18 cellular contexts compared by ENCODE assay signal in the genomic region with DNA sequence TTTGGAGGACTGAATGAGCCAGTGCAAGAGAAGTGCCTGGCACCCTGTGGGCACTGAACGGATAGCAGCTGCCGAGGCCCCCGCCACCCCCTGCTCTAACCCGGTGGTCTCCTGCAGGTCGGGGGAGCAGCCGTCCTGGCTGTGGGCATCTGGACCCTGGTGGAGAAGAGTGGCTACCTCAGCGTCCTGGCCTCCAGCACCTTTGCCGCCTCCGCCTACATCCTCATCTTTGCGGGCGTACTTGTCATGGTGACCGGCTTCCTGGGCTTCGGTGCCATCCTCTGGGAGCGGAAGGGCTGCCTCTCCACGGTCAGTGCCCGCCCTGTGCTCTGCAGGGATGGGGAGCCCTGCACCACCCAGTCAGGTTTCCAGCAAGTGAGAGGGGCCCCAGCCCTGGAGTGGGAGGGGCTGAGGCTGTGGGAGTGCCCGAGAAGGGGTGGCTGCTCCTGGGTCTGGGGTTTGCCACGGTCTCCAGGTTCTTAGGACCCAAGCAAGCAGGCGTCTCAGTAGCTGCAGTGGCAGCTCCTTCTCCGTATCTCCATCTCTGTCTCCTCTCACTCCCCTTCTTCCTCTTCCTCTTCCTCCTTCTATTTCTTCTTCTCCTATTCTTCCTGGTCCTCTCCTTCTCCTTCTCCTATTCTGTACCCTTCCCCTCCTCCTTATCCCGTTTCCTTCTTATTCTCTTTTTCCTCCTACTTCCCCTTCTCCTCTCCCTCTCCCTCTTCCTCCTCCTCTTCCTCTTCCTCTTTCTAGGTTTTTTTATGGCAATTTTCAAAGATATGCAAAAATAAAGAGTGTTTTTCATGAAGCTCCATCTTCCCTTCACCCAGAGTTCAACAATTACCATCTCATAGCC. TPM values are rescaled to one million over a fixed set of nuclear protein-coding genes. Genes with fewer than 3 reads are reported as not detected.
DNase-seq lines count a peak whose midpoint lies in the region; ATAC-seq and TF ChIP-seq lines count a peak whose summit lies in the region.
"Had no signal": no experiment of that assay in that cellular context is flagged by ENCODE, and none has a peak within 500 bp of the region (broad histone marks: within the 10 kb centered on the region; RNA-seq: fewer than 3 reads in every experiment).

No MANE protein-coding gene starts in this region.

- no peaks in the 10 kb centered on the region for H3K9me3 Mint-ChIP-seq in WTC11
- H3K9me3 Mint-ChIP-seq: CD4-positive, alpha-beta T cell; HFFc6; IgD-negative memory B cell had no signal

- TF ChIP-seq CTCF in WTC11 (IDR thresholded peaks at IDR 0.05) (no peak), spleen (IDR thresholded peaks at IDR 0.05 in 8 of 11, conservative IDR thresholded peaks at IDR 0.05 in 3 of 11) (no peak)

- H3K4me1 ChIP-seq in spleen = no peaks in the 10 kb centered on the region
- H3K4me1 ChIP-seq: A549, Caco-2, HAP-1 had no signal

- H3K36me3 ChIP-seq in spleen = no peaks in the 10 kb centered on the region
- H3K36me3 ChIP-seq: HAP-1 had no signal

- DNase-seq in NOMO-1 treated with DMSO at 0.1 percent for 48 hours (lab: John Stamatoyannopoulos, UW; ENCODE audit: unreplicated experiment) (peak; percentile 2), NOMO-1 treated with dmso at 0.1 percent for 144 hours (lab: John Stamatoyannopoulos, UW; ENCODE audit: unreplicated experiment) (no peak), WTC11 (ENCODE audit: low spot score) (no peak), spleen (peak; percentile 72), NCI-H82 treated with DMSO at 0.1 percent for 48 hours (lab: John Stamatoyannopoulos, UW; ENCODE audit: unreplicated experiment) (no peak)
- no peak for DNase-seq in stimulated activated CD4-positive, alpha-beta T cell treated with anti-CD3 and anti-CD28 coated beads, Interleukin-4, amount 100 ng/mL, for 1 hour
- DNase-seq: AML-193; Caco-2; CD4-positive, alpha-beta T cell; HFFc6; KBM-7 had no signal

- H3K27ac ChIP-seq in spleen = no peak overlapping the region
- H3K27ac ChIP-seq: 22Rv1, A549, C4-2B had no signal

- H3K27ac Mint-ChIP-seq in WTC11 = no peak overlapping the region
- H3K27ac Mint-ChIP-seq: CD4-positive, alpha-beta T cell; HFFc6; IgD-negative memory B cell had no signal

- POLR2A ChIA-PET in WTC11 (lab: Charles Lee) = no interaction called here

- no peaks in the 10 kb centered on the region; the same call in 1 of the 2 replicates for H3K27me3 Mint-ChIP-seq in WTC11 (ENCODE audit: low read depth)

- no peaks in the 10 kb centered on the region for H3K9me3 ChIP-seq in spleen
- H3K9me3 ChIP-seq: A549, Caco-2, HAP-1 had no signal

- H3K4me1 Mint-ChIP-seq in WTC11 = peaks cover 6% of the 10 kb centered on the region; the same call in 1 of the 2 replicates

- peak; percentile 20 for ATAC-seq in WTC11
- ATAC-seq in HG03039 (IDR thresholded peaks at IDR 0.05; ENCODE audit: unreplicated experiment) = no peak
- ATAC-seq: A549, HepG2 had no signal

- no peaks in the 10 kb centered on the region for H3K36me3 Mint-ChIP-seq in WTC11

- no peak for TF ChIP-seq POLR2A in spleen (IDR thresholded peaks at IDR 0.05)

- 74 to 88% (median 82%) methylated on average over 14 to 21 of the region's 21 CpGs for WGBS in spleen, 5 donors

- no peak overlapping the region for H3K4me3 Mint-ChIP-seq in WTC11
- H3K4me3 Mint-ChIP-seq: CD4-positive, alpha-beta T cell; HFFc6; IgD-negative memory B cell had no signal

- CTCF ChIA-PET in WTC11 (lab: Charles Lee) = interaction anchor here (0.9 to 1.0 kb wide), 2 partner anchors 22 to 26 kb away, joined by 3 to 4 read pairs; no protein-coding TSS in a partner anchor

- intact Hi-C loops in spleen (cut with DNase I; ENCODE audit: low total_unique reads) = no loop called here

- peaks cover 0 to 8% (median 0%) of the 10 kb centered on the region in 7 donors for H3K27me3 ChIP-seq in spleen (replicated peaks in 1 of 7)

- no peak overlapping the region for H3K4me3 ChIP-seq in spleen
- H3K4me3 ChIP-seq: A549, HAP-1 had no signal

TF ChIP-seq in WTC11, 78 proteins besides CTCF, POLR2A, EP300 and RAD21:
- TF ChIP-seq, protein P1, sequence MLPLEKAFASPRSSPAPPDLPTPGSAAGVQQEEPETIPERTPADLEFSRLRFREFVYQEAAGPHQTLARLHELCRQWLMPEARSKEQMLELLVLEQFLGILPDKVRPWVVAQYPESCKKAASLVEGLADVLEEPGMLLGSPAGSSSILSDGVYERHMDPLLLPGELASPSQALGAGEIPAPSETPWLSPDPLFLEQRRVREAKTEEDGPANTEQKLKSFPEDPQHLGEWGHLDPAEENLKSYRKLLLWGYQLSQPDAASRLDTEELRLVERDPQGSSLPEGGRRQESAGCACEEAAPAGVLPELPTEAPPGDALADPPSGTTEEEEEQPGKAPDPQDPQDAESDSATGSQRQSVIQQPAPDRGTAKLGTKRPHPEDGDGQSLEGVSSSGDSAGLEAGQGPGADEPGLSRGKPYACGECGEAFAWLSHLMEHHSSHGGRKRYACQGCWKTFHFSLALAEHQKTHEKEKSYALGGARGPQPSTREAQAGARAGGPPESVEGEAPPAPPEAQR (CRISPR knock-in tag; IDR thresholded peaks at IDR 0.05) = no peak
- no peak for TF ChIP-seq ZNF232 (CRISPR knock-in tag; IDR thresholded peaks at IDR 0.05)
- TF ChIP-seq CBFB (CRISPR knock-in tag; IDR thresholded peaks at IDR 0.05; ENCODE audit: low read depth) = no peak
- no peak for TF ChIP-seq ZNF396 (CRISPR knock-in tag; IDR thresholded peaks at IDR 0.05; ENCODE audit: borderline replicate concordance)
- TF ChIP-seq, protein P2, sequence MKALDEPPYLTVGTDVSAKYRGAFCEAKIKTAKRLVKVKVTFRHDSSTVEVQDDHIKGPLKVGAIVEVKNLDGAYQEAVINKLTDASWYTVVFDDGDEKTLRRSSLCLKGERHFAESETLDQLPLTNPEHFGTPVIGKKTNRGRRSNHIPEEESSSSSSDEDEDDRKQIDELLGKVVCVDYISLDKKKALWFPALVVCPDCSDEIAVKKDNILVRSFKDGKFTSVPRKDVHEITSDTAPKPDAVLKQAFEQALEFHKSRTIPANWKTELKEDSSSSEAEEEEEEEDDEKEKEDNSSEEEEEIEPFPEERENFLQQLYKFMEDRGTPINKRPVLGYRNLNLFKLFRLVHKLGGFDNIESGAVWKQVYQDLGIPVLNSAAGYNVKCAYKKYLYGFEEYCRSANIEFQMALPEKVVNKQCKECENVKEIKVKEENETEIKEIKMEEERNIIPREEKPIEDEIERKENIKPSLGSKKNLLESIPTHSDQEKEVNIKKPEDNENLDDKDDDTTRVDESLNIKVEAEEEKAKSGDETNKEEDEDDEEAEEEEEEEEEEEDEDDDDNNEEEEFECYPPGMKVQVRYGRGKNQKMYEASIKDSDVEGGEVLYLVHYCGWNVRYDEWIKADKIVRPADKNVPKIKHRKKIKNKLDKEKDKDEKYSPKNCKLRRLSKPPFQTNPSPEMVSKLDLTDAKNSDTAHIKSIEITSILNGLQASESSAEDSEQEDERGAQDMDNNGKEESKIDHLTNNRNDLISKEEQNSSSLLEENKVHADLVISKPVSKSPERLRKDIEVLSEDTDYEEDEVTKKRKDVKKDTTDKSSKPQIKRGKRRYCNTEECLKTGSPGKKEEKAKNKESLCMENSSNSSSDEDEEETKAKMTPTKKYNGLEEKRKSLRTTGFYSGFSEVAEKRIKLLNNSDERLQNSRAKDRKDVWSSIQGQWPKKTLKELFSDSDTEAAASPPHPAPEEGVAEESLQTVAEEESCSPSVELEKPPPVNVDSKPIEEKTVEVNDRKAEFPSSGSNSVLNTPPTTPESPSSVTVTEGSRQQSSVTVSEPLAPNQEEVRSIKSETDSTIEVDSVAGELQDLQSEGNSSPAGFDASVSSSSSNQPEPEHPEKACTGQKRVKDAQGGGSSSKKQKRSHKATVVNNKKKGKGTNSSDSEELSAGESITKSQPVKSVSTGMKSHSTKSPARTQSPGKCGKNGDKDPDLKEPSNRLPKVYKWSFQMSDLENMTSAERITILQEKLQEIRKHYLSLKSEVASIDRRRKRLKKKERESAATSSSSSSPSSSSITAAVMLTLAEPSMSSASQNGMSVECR (CRISPR knock-in tag; IDR thresholded peaks at IDR 0.05; ENCODE audit: borderline replicate concordance) = no peak
- no peak for TF ChIP-seq FOXJ3 (CRISPR knock-in tag; IDR thresholded peaks at IDR 0.05; ENCODE audit: borderline replicate concordance)
- no peak for TF ChIP-seq MXD4 (CRISPR knock-in tag; IDR thresholded peaks at IDR 0.05; ENCODE audit: borderline replicate concordance)
- no peak for TF ChIP-seq GABPB1 (CRISPR knock-in tag; IDR thresholded peaks at IDR 0.05)
- TF ChIP-seq, protein P3, sequence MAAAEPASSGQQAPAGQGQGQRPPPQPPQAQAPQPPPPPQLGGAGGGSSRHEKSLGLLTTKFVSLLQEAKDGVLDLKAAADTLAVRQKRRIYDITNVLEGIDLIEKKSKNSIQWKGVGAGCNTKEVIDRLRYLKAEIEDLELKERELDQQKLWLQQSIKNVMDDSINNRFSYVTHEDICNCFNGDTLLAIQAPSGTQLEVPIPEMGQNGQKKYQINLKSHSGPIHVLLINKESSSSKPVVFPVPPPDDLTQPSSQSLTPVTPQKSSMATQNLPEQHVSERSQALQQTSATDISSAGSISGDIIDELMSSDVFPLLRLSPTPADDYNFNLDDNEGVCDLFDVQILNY (CRISPR knock-in tag; IDR thresholded peaks at IDR 0.05) = no peak
TF ChIP-seq in WTC11: peak in this region for 0.

RNA-seq across cellular contexts. Expression of a gene that starts 37.4 kb away (rescaled TPM):
- total RNA-seq in WTC11 (2021) (4.6 to 6.1 TPM (median 5.3 TPM) in 3 replicates), spleen (1 to 10 TPM in 6 of 7 donors, under 1 TPM in 1; 0.26 to 4.1 (median 2.0) TPM)
- 1 to 10 TPM in 1 of 3 donors, under 1 TPM in 2; 0.67 to 1.0 (median 0.93) TPM for polyA plus RNA-seq in spleen
- total RNA-seq: Caco-2; CD4-positive, alpha-beta T cell had no signal
- polyA plus RNA-seq: IgD-negative memory B cell had no signal

Comparison
In these comparisons a context has a peak if more than half of its experiments do, and no peak if none do; other contexts are left out.
1. DNase-seq: peak in NOMO-1 treated with DMSO at 0.1 percent for 48 hours (single experiment) and spleen (single experiment); none in NOMO-1 treated with dmso at 0.1 percent for 144 hours (single experiment), WTC11 (single experiment), stimulated activated CD4-positive, alpha-beta T cell treated with anti-CD3 and anti-CD28 coated beads, Interleukin-4, amount 100 ng/mL, for 1 hour (single experiment) and NCI-H82 treated with DMSO at 0.1 percent for 48 hours (single experiment).